In the genomic region with DNA sequence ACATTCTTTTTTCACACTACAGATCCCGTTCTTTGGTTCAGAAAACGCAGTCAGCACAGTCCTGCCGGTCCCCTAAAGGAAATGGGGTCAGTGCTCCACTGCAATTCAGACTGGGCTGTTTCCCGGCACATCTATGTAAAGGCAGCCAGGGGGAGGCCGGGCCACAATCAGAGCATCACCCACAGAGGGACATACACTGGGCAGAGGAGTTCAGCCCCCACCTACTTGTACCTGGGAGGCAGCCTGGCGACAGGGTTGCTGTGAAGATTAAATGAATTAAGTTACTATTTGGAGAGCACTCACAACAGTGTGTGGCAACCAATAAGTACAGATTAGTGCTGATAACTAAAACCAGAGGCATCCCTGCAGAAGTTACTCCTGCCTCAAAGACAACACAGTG, we compare ENCODE assay signal across 29 cellular contexts.
"Had no signal": no experiment of that assay in that cellular context is flagged by ENCODE, and none has a peak within 500 bp of the region (broad histone marks: within the 10 kb centered on the region; RNA-seq: fewer than 3 reads in every experiment).

No MANE protein-coding gene starts in this region.

- H3K4me1 Mint-ChIP-seq: activated T-helper 17 cell treated with anti-CD3 and anti-CD28 coated beads, Interleukin-2, amount 50 U/mL, for 72 hours; central memory CD8-positive, alpha-beta T cell had no signal

- H3K36me3 Mint-ChIP-seq: activated naive CD8-positive, alpha-beta T cell had no signal

- H3K27ac ChIP-seq: brain microvascular endothelial cell, esophagus muscularis mucosa, foreskin keratinocyte, gastrocnemius medialis, heart left ventricle had no signal

- H3K4me3 ChIP-seq: esophagus muscularis mucosa, gastrocnemius medialis, heart left ventricle had no signal

- H3K27me3 ChIP-seq: brain microvascular endothelial cell, foreskin keratinocyte, gastrocnemius medialis had no signal

- H3K36me3 ChIP-seq: brain microvascular endothelial cell, esophagus muscularis mucosa, gastrocnemius medialis, heart left ventricle had no signal

- H3K4me3 Mint-ChIP-seq: activated B cell treated with CpG ODN at 0.5 μM for 24 hours; activated CD8-positive, alpha-beta T cell treated with anti-CD3 and anti-CD28 coated beads for 36 hours; activated naive CD8-positive, alpha-beta T cell; activated T-cell treated with anti-CD3 and anti-CD28 coated beads, Interleukin-2, amount 50 U/mL, for 4 hours; activated T-helper 17 cell treated with anti-CD3 and anti-CD28 coated beads, Interleukin-2, amount 50 U/mL, for 72 hours; central memory CD8-positive, alpha-beta T cell; effector memory CD8-positive, alpha-beta T cell had no signal

- DNase-seq: activated B cell treated with CpG ODN at 0.5 μM for 24 hours; activated CD4-positive, alpha-beta T cell treated with anti-CD3 and anti-CD28 coated beads for 48 hours; activated CD4-positive, alpha-beta T cell treated with anti-CD3 and anti-CD28 coated beads, Interleukin-2, amount 50 U/mL, for 1 hour; activated CD4-positive, alpha-beta T cell treated with anti-CD3 and anti-CD28 coated beads, Interleukin-2, amount 50 U/mL, for 48 hours; activated CD8-positive, alpha-beta memory T cell treated with anti-CD3 and anti-CD28 coated beads for 24 hours; activated CD8-positive, alpha-beta T cell treated with anti-CD3 and anti-CD28 coated beads for 36 hours; activated effector memory CD4-positive, alpha-beta T cell treated with Interleukin-2 at 50 U/mL for 16 hours; activated gamma-delta T cell treated with Interleukin-2 at 50 U/mL for 16 hours; activated naive CD4-positive, alpha-beta T cell treated with anti-CD3 and anti-CD28 coated beads, Interleukin-2, amount 50 U/mL, for 16 hours; activated naive CD4-positive, alpha-beta T cell treated with Interleukin-2 at 50 U/mL for 16 hours; activated T-cell treated with anti-CD3 and anti-CD28 coated beads, Interleukin-2, amount 50 U/mL, for 4 hours; amniotic stem cell; anterior cingulate cortex; brain microvascular endothelial cell; cortex of kidney; dermis blood vessel endothelial cell; effector CD4-positive, alpha-beta T cell; effector memory CD8-positive, alpha-beta T cell; erythroblast; foreskin keratinocyte; gastrocnemius medialis; glutamatergic neuron; heart left ventricle; T-helper 2 cell had no signal

- H3K9me3 Mint-ChIP-seq: activated B cell treated with CpG ODN at 0.5 μM for 24 hours; activated CD8-positive, alpha-beta T cell treated with anti-CD3 and anti-CD28 coated beads for 36 hours; activated T-cell treated with anti-CD3 and anti-CD28 coated beads, Interleukin-2, amount 50 U/mL, for 4 hours; activated T-helper 17 cell treated with anti-CD3 and anti-CD28 coated beads, Interleukin-2, amount 50 U/mL, for 72 hours; effector memory CD8-positive, alpha-beta T cell had no signal

- ATAC-seq: activated CD4-positive, CD25-positive, alpha-beta regulatory T cell treated with anti-CD3 and anti-CD28 coated beads, Interleukin-2, amount 50 U/mL, for 24 hours; activated CD8-positive, alpha-beta T cell treated with anti-CD3 and anti-CD28 coated beads for 36 hours; activated T-cell treated with anti-CD3 and anti-CD28 coated beads, Interleukin-2, amount 50 U/mL, for 4 hours; activated T-helper 17 cell treated with anti-CD3 and anti-CD28 coated beads, Interleukin-2, amount 50 U/mL, for 72 hours; effector memory CD8-positive, alpha-beta T cell; foreskin keratinocyte; gastrocnemius medialis; heart left ventricle had no signal

- H3K27ac Mint-ChIP-seq: activated B cell treated with CpG ODN at 0.5 μM for 24 hours; activated CD8-positive, alpha-beta T cell treated with anti-CD3 and anti-CD28 coated beads for 36 hours; activated naive CD8-positive, alpha-beta T cell; activated T-helper 17 cell treated with anti-CD3 and anti-CD28 coated beads, Interleukin-2, amount 50 U/mL, for 72 hours; effector memory CD8-positive, alpha-beta T cell had no signal

- H3K9me3 ChIP-seq: esophagus muscularis mucosa, gastrocnemius medialis, heart left ventricle had no signal
